Comparison of ENCODE assay signal across 14 cellular contexts in the genomic region with DNA sequence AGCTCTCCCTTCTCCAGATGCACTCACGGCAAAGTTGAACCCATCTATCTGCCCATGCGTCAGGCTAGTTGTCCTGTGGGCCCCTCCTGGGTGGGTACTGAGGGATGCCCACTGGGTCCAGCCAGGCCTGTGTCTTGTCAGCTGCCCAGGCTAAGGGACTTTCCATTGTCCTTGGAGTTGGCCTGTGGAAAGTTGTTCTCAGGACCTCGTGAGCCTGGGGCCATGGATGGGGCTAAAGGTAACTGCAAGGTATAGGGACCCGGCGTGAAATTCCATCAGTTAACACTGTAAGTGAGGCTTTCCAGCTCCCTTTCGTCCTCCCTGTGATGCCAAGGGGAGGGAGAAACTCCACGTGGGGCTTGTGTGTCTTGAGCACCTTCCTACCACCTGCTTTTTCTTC.
DNase-seq lines count a peak whose midpoint lies in the region; ATAC-seq, FAIRE-seq and TF ChIP-seq lines count a peak whose summit lies in the region.
"Had no signal": no experiment of that assay in that cellular context is flagged by ENCODE, and none has a peak within 500 bp of the region (broad histone marks: within the 10 kb centered on the region; RNA-seq: fewer than 3 reads in every experiment).

No MANE protein-coding gene starts in this region.

- H3K9me3 Mint-ChIP-seq in activated T-cell treated with anti-CD3 and anti-CD28 coated beads, Interleukin-2, amount 50 U/mL, for 72 hours, result peaks cover 0 to 2% of the 10 kb centered on the region in 2 donors

- H3K36me3 Mint-ChIP-seq in activated T-cell treated with anti-CD3 and anti-CD28 coated beads, Interleukin-2, amount 50 U/mL, for 72 hours (ENCODE audit: insufficient read depth in 2 of 2), result peaks cover 0 to 4% of the 10 kb centered on the region in 2 donors
- H3K36me3 Mint-ChIP-seq: CD4-positive, CD25-positive, alpha-beta regulatory T cell had no signal

- no peaks in the 10 kb centered on the region; a peak in 1 of 5 replicates for H3K27me3 ChIP-seq in HepG2 (ENCODE audit: control insufficient read depth in 1 of 2, insufficient read depth in 2 of 2, low read length in 2 of 2)
- H3K27me3 ChIP-seq in right lobe of liver, result no peaks in the 10 kb centered on the region
- H3K27me3 ChIP-seq in mammary epithelial cell (ENCODE audit: insufficient read depth, low read length), result no peaks in the 10 kb centered on the region
- no peaks in the 10 kb centered on the region for H3K27me3 ChIP-seq in sigmoid colon

- intact Hi-C loops in HepG2 (cut with micrococcal nuclease; ENCODE audit: unreplicated experiment), result no loop called here
- intact Hi-C loops in right lobe of liver (cut with DNase I), result loop anchor here (10.0 kb wide), 2 partner anchors 48 to 58 kb away; no protein-coding TSS in a partner anchor
- intact Hi-C loops in mammary epithelial cell (cut with micrococcal nuclease), result no loop called here
- intact Hi-C loops in sigmoid colon (cut with DNase I), result no loop called here

- no peak overlapping the region for H3K9ac ChIP-seq in HepG2 (ENCODE audit: insufficient read depth, low read depth, low read length)
- no peak overlapping the region for H3K9ac ChIP-seq in mammary epithelial cell (ENCODE audit: insufficient read depth, low read length)
- H3K9ac ChIP-seq: BLaER1 treated with 17β-estradiol and CSF1 and Interleukin-3, amounts not matched to agents 10 nM and 100 nM; GM23248 had no signal

- CTCF ChIA-PET in HepG2 (lab: Yijun Ruan, JAX; ENCODE audit: low intra/inter-chr PET ratio, low total read pairs) (no interaction called here), mammary epithelial cell (lab: Charles Lee; ENCODE audit: low non-redundant PET) (no interaction called here)

- 91% methylated on average over 7 of the region's 7 CpGs for WGBS in HepG2 (ENCODE audit: low lambda C conversion rate)
- WGBS in right lobe of liver (ENCODE audit: insufficient coverage, low coverage, low lambda C conversion rate, missing lambda C conversion rate), result no CpG with 5 or more reads among the region's 7 CpGs
- 62% methylated on average over 6 of the region's 7 CpGs for WGBS in mammary epithelial cell (ENCODE audit: low coverage, missing lambda C conversion rate)
- WGBS in sigmoid colon, 2 donors, result 91 to 92% methylated on average over 7 of the region's 7 CpGs

- BruUV-seq in HepG2 (replicated peaks; lab: Mats Ljungman, UMichigan), result no TSS peak
- BruUV-seq in mammary epithelial cell (replicated peaks; lab: Mats Ljungman, UMichigan), result no TSS peak

- TF ChIP-seq POLR2A in HepG2 (IDR thresholded peaks at IDR 0.05; ENCODE audit: insufficient read depth in 1 of 2, low read depth in 2 of 2, low read length in 2 of 2) (no peak), right lobe of liver (IDR thresholded peaks at IDR 0.05) (no peak), sigmoid colon (IDR thresholded peaks at IDR 0.05) (no peak)

- POLR2A ChIA-PET in HepG2 (lab: Yijun Ruan, JAX), result interaction anchor here (0.7 to 7.2 kb wide), 7 partner anchors 10 to 128 kb away, joined by 3 to 164 read pairs (median 5); no protein-coding TSS in a partner anchor

- no peak overlapping the region for H3K27ac ChIP-seq in HepG2 (ENCODE audit: extremely low read length, insufficient read depth, low read length)
- H3K27ac ChIP-seq in right lobe of liver, result no peak overlapping the region
- no peak overlapping the region for H3K27ac ChIP-seq in mammary epithelial cell (ENCODE audit: insufficient read depth, low read depth, low read length)
- peak overlapping the region in 1 of 4 donors; percentile 30 for H3K27ac ChIP-seq in sigmoid colon
- H3K27ac ChIP-seq: BLaER1 treated with 17β-estradiol and CSF1 and Interleukin-3, amounts not matched to agents 10 nM and 100 nM; GM23248 had no signal

- H4K20me1 ChIP-seq in HepG2 (ENCODE audit: insufficient read depth, low read length) (no peaks in the 10 kb centered on the region), mammary epithelial cell (ENCODE audit: insufficient read depth, low read length) (no peaks in the 10 kb centered on the region)
- H4K20me1 ChIP-seq: BLaER1 treated with 17β-estradiol and CSF1 and Interleukin-3, amounts not matched to agents 10 nM and 100 nM had no signal

- H3K79me2 ChIP-seq in HepG2 (ENCODE audit: insufficient read depth, low read length) (peaks cover 3% of the 10 kb centered on the region), mammary epithelial cell (ENCODE audit: insufficient read depth, low read length) (peaks cover 16% of the 10 kb centered on the region)

- TF ChIP-seq EP300 in HepG2 (IDR thresholded peaks at IDR 0.05; ENCODE audit: low read depth in 2 of 2, low read length in 2 of 2), result no peak
- no peak for TF ChIP-seq EP300 in HepG2 (CRISPR knock-in tag; IDR thresholded peaks at IDR 0.05; ENCODE audit: borderline replicate concordance)
- no peak for TF ChIP-seq EP300 in sigmoid colon (IDR thresholded peaks at IDR 0.05)

- H2AFZ ChIP-seq in HepG2 (ENCODE audit: low read length) (no peak overlapping the region), mammary epithelial cell (ENCODE audit: low read depth, low read length) (peak overlapping the region; percentile 33)
- H2AFZ ChIP-seq: GM23248 had no signal

- no peak for FAIRE-seq in HepG2 (lab: Jason Lieb, UNC)
- FAIRE-seq: H54 had no signal

- H3K4me2 ChIP-seq in HepG2 (ENCODE audit: low read depth, low read length) (no peak overlapping the region), mammary epithelial cell (ENCODE audit: insufficient read depth, low read depth, low read length) (peak overlapping the region; percentile 22)

- no peak overlapping the region for H3K4me3 Mint-ChIP-seq in activated T-cell treated with anti-CD3 and anti-CD28 coated beads, Interleukin-2, amount 50 U/mL, for 72 hours

- no peaks in the 10 kb centered on the region for H3K36me3 ChIP-seq in HepG2 (replicated peaks in 1 of 2; ENCODE audit: control insufficient read depth in 1 of 2, insufficient read depth in 2 of 2, low read length in 2 of 2)
- no peaks in the 10 kb centered on the region for H3K36me3 ChIP-seq in right lobe of liver
- H3K36me3 ChIP-seq in mammary epithelial cell (ENCODE audit: insufficient read depth, low read length), result no peaks in the 10 kb centered on the region
- no peaks in the 10 kb centered on the region for H3K36me3 ChIP-seq in sigmoid colon
- H3K36me3 ChIP-seq: BLaER1 treated with 17β-estradiol and CSF1 and Interleukin-3, amounts not matched to agents 10 nM and 100 nM had no signal

- peaks cover 33% of the 10 kb centered on the region for H3K4me1 Mint-ChIP-seq in activated T-cell treated with anti-CD3 and anti-CD28 coated beads, Interleukin-2, amount 50 U/mL, for 72 hours (ENCODE audit: low read depth)
- H3K4me1 Mint-ChIP-seq: CD4-positive, CD25-positive, alpha-beta regulatory T cell had no signal

- TF ChIP-seq CTCF in HepG2 (CRISPR knock-in tag; IDR thresholded peaks at IDR 0.05), result no peak
- no peak for TF ChIP-seq CTCF in right lobe of liver (IDR thresholded peaks at IDR 0.05)
- no peak for TF ChIP-seq CTCF in mammary epithelial cell (conservative IDR thresholded peaks at IDR 0.05 in 1 of 2, IDR thresholded peaks at IDR 0.05 in 1 of 2; ENCODE audit: extremely low read depth in 1 of 2, insufficient read depth in 1 of 2, low read depth in 1 of 2, low read length in 2 of 2)
- no peak for TF ChIP-seq CTCF in sigmoid colon (IDR thresholded peaks at IDR 0.05)

- dilution Hi-C loops in mammary epithelial cell (cut with HindIII; ENCODE audit: low sequenced_read_pairs), result no loop called here

- no peak for ATAC-seq in HepG2
- ATAC-seq in right lobe of liver, result no peak
- no peak for ATAC-seq in GM21360 (IDR thresholded peaks at IDR 0.05; ENCODE audit: unreplicated experiment)
- ATAC-seq in HG03342 (IDR thresholded peaks at IDR 0.05; ENCODE audit: unreplicated experiment), result no peak
- ATAC-seq in activated T-cell treated with anti-CD3 and anti-CD28 coated beads, Interleukin-2, amount 50 U/mL, for 72 hours (replicated peaks in 1 of 2), result no peak
- ATAC-seq: HCT116 had no signal

- in situ Hi-C loops in HepG2 (cut with HindIII; ENCODE audit: extremely low pct_ligation_motif_present, low pct_unique_long_range_greater_than_20kb) (no loop called here), mammary epithelial cell (cut with MboI; ENCODE audit: low sequenced_read_pairs in 2 of 2) (no loop called here)

- H3K4me3 ChIP-seq in HepG2 (replicated peaks in 1 of 3; ENCODE audit: insufficient read depth in 1 of 3, low read depth in 2 of 3, low read length in 3 of 3), result no peak overlapping the region
- no peak overlapping the region for H3K4me3 ChIP-seq in right lobe of liver
- H3K4me3 ChIP-seq in mammary epithelial cell (replicated peaks in 1 of 3; ENCODE audit: insufficient read depth in 1 of 3, low read depth in 2 of 3, low read length in 3 of 3), result no peak overlapping the region
- H3K4me3 ChIP-seq in sigmoid colon, result no peak overlapping the region
- H3K4me3 ChIP-seq: BLaER1 treated with 17β-estradiol and CSF1 and Interleukin-3, amounts not matched to agents 10 nM and 100 nM; GM23248 had no signal

- no peak for TF ChIP-seq RAD21 in HepG2 (CRISPR knock-in tag; IDR thresholded peaks at IDR 0.05)

- DNase-seq in HepG2 (ENCODE audit: low spot score), result no peak
- DNase-seq in right lobe of liver, result no peak
- no peak for DNase-seq in mammary epithelial cell
- peak; percentile 22 for DNase-seq in sigmoid colon
- DNase-seq in activated T-cell treated with anti-CD3 and anti-CD28 coated beads, Interleukin-2, amount 50 U/mL, for 72 hours, result no peak
- DNase-seq: 8988T; CD4-positive, CD25-positive, alpha-beta regulatory T cell; GF-D8; GM23248 had no signal

- H3K9me3 ChIP-seq in HepG2 (ENCODE audit: low read length) (no peaks in the 10 kb centered on the region), right lobe of liver (no peaks in the 10 kb centered on the region), mammary epithelial cell (replicated peaks; ENCODE audit: insufficient read depth, low read length) (no peaks in the 10 kb centered on the region), sigmoid colon (no peaks in the 10 kb centered on the region)

- peaks cover 34% of the 10 kb centered on the region for H3K4me1 ChIP-seq in HepG2 (ENCODE audit: insufficient read depth, low read length)
- H3K4me1 ChIP-seq in right lobe of liver, result peaks cover 0 to 11% (median 3%) of the 10 kb centered on the region in 4 donors
- H3K4me1 ChIP-seq in mammary epithelial cell (ENCODE audit: insufficient read depth, low read length), result peaks cover 62% of the 10 kb centered on the region
- H3K4me1 ChIP-seq in sigmoid colon, result peaks cover 0 to 43% (median 40%) of the 10 kb centered on the region in 4 donors

- no peak overlapping the region for H3K27ac Mint-ChIP-seq in activated T-cell treated with anti-CD3 and anti-CD28 coated beads, Interleukin-2, amount 50 U/mL, for 72 hours
- H3K27ac Mint-ChIP-seq: CD4-positive, CD25-positive, alpha-beta regulatory T cell had no signal

- peaks cover 52% of the 10 kb centered on the region for H3K27me3 Mint-ChIP-seq in activated T-cell treated with anti-CD3 and anti-CD28 coated beads, Interleukin-2, amount 50 U/mL, for 72 hours (ENCODE audit: low read depth)

TF ChIP-seq in HepG2, 621 proteins besides CTCF, POLR2A, EP300 and RAD21:
- TF ChIP-seq MBNL3 (CRISPR knock-in tag; conservative IDR thresholded peaks at IDR 0.05) (no peak), BRD4 (CRISPR knock-in tag; IDR thresholded peaks at IDR 0.05) (0 out of 2 replicates have a peak, but pooled peaks have one; percentile 23)

Comparison
In these comparisons a context has a peak if more than half of its experiments do, and no peak if none do; other contexts are left out.
1. intact Hi-C loops: an anchor here in right lobe of liver (10.0 kb wide); none called in HepG2, mammary epithelial cell and sigmoid colon.